ENCODE assay signal across 8 cellular contexts in the genomic region with DNA sequence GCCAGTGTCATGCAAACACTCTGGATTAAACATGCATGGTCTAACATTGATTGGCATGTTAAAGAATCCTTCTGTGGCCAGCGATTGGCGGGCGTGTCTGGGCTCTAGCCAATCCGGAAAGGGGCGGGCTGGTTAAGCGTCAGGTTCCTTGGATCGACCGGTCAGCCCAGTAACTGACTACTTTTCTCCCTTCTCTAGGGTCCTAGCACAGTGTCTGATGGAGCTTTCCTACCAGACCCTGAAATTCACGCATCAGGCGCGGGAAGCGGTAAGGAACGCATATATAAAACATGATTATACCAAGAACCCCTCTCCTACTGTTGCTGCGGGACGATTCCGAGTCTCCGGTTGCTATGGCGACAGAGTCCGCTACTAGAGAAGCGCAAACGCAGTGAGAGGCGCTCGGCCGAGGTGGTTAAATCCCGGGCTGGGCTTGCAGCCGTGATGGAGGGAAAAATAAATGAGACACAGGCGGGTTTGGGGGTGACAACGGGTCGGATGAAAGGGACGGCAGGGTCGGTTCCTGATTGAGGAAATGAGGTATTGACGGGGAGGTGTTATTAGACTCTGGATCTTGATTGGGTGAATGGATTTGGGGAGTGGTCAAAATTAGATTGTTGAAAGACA. TPM values are rescaled to one million over a fixed set of nuclear protein-coding genes. Genes with fewer than 3 reads are reported as not detected.
DNase-seq lines count a peak whose midpoint lies in the region; ATAC-seq, FAIRE-seq and TF ChIP-seq lines count a peak whose summit lies in the region.

No MANE protein-coding gene starts in this region.

- H3K4me2 ChIP-seq in K562 (ENCODE audit: insufficient read depth, low read length): peak overlapping the region; percentile 12; the same call in 1 of the 2 replicates

- H2AFZ ChIP-seq in K562 (ENCODE audit: low read depth, low read length): no peak overlapping the region

- H3K27ac ChIP-seq in K562 (ENCODE audit: extremely low read depth, low read depth, low read length) (no peak overlapping the region), iPS-18a (ENCODE audit: low read length) (no peak overlapping the region)

- H3K4me1 Mint-ChIP-seq in T-helper 17 cell: peaks cover 2% of the 10 kb centered on the region

- TF ChIP-seq RAD21 in K562 (CRISPR knock-in tag; conservative IDR thresholded peaks at IDR 0.05 in 1 of 2, IDR thresholded peaks at IDR 0.05 in 1 of 2): no peak

- BruUV-seq in K562 (replicated peaks; lab: Mats Ljungman, UMichigan): no TSS peak

- H3K79me2 ChIP-seq in K562 (ENCODE audit: control insufficient read depth, insufficient read depth, low read length): no peaks in the 10 kb centered on the region

- H3K36me3 ChIP-seq in K562 (ENCODE audit: control insufficient read depth, insufficient read depth, low read length) (no peaks in the 10 kb centered on the region), iPS-18a (ENCODE audit: control insufficient read depth, low read depth, low read length) (no peaks in the 10 kb centered on the region)

- CTCF ChIA-PET in K562 (lab: Yijun Ruan, JAX; ENCODE audit: low intra/inter-chr PET ratio): no interaction called here

- DNase-seq in COR-L47 (lab: John Stamatoyannopoulos, UW) (peak; percentile 94), HUDEP-2 (lab: John Stamatoyannopoulos, UW; ENCODE audit: unreplicated experiment in 76 of 76) (peak in 52 of 76 experiments; percentile 0 to 64 (median 22)), T-helper 17 cell (peak in 1 of 3 donors; percentile 12), K562 (ENCODE audit: extremely low read depth in 1 of 4, low spot score in 3 of 4) (peak; percentile 25 to 57 (median 50)), retinal pigment epithelial cell (ENCODE audit: low read depth) (peak; percentile 65), NCI-H1092 treated with DMSO at 0.1 percent for 48 hours (lab: John Stamatoyannopoulos, UW) (no peak)

- H3K27me3 ChIP-seq in K562 (ENCODE audit: control insufficient read depth in 2 of 2, insufficient read depth in 2 of 2, low read length in 2 of 2) (peaks cover 2 to 10% of the 10 kb centered on the region in 2 experiments; a peak in 1 of 5 replicates), iPS-18a (ENCODE audit: control insufficient read depth, insufficient read depth, low read length) (no peaks in the 10 kb centered on the region)

- peak; percentile 26 for FAIRE-seq in K562 (lab: Jason Lieb, UNC)

- TF ChIP-seq CTCF in K562 (IDR thresholded peaks at IDR 0.05 in 2 of 3, conservative IDR thresholded peaks at IDR 0.05 in 1 of 3; ENCODE audit: insufficient read depth in 2 of 3, low read depth in 1 of 3, low read length in 3 of 3) (no peak), retinal pigment epithelial cell (conservative IDR thresholded peaks at IDR 0.05; ENCODE audit: low read depth, low read length) (no peak)

- no peak overlapping the region for H3K4me3 Mint-ChIP-seq in T-helper 17 cell

- peaks cover 4% of the 10 kb centered on the region for H3K36me3 Mint-ChIP-seq in T-helper 17 cell (ENCODE audit: low read depth)

- POLR2A ChIA-PET in K562 (lab: Yijun Ruan, JAX): no interaction called here

- H3K4me3 ChIP-seq in K562 (no peak overlapping the region), iPS-18a (ENCODE audit: low read length) (peak overlapping the region; percentile 95), retinal pigment epithelial cell (ENCODE audit: low read length) (peak overlapping the region; percentile 94)

- in situ Hi-C loops in K562 (cut with MboI): no loop called here

- H3K27me3 Mint-ChIP-seq in T-helper 17 cell: peaks cover 31% of the 10 kb centered on the region

- H3K9me3 ChIP-seq in T-helper 17 cell (ENCODE audit: control insufficient read depth, low read length, poor library complexity, severe bottlenecking) (no peaks in the 10 kb centered on the region), K562 (replicated peaks; ENCODE audit: control insufficient read depth, insufficient read depth, low read depth, low read length) (no peaks in the 10 kb centered on the region), iPS-18a (ENCODE audit: control insufficient read depth, low read depth, low read length) (no peaks in the 10 kb centered on the region)

- H3K4me1 ChIP-seq in K562 (replicated peaks in 1 of 2; ENCODE audit: control insufficient read depth in 2 of 2, insufficient read depth in 2 of 2, low read length in 2 of 2) (no peaks in the 10 kb centered on the region; a peak in 1 of 5 replicates), iPS-18a (ENCODE audit: control insufficient read depth, low read depth, low read length) (no peaks in the 10 kb centered on the region)

- intact Hi-C loops in K562 (cut with micrococcal nuclease): no loop called here

- TF ChIP-seq EP300 in K562 (IDR thresholded peaks at IDR 0.05; ENCODE audit: low read length): no peak

- H3K9me1 ChIP-seq in K562 (ENCODE audit: control insufficient read depth, insufficient read depth, low read length): no peaks in the 10 kb centered on the region

- H3K9ac ChIP-seq in K562 (ENCODE audit: insufficient read depth in 1 of 2, low read depth in 2 of 2, low read length in 2 of 2) (no peak overlapping the region), iPS-18a (ENCODE audit: low read length) (peak overlapping the region; percentile 71)

- peak; percentile 97 for ATAC-seq in GM21381 (IDR thresholded peaks at IDR 0.05; ENCODE audit: unreplicated experiment)
- ATAC-seq in T-helper 17 cell: peak; percentile 89
- ATAC-seq in K562: peak; percentile 91

- no peak for TF ChIP-seq POLR2A in K562 (conservative IDR thresholded peaks at IDR 0.05)

- H4K20me1 ChIP-seq in K562 (replicated peaks; ENCODE audit: control insufficient read depth, insufficient read depth, low read length): no peaks in the 10 kb centered on the region

- no peak overlapping the region for H3K27ac Mint-ChIP-seq in T-helper 17 cell

- WGBS in K562 (ENCODE audit: insufficient coverage, low coverage, missing lambda C conversion rate): 6% methylated on average over 21 of the region's 32 CpGs

TF ChIP-seq in K562, 482 proteins besides CTCF, POLR2A, EP300 and RAD21 (continues in another document):
- TF ChIP-seq SP2 (IDR thresholded peaks at IDR 0.05; ENCODE audit: extremely low read depth, low read depth, low read length, poor library complexity, severe bottlenecking) (peak; percentile 35), KLF13 (tag; IDR thresholded peaks at IDR 0.05; ENCODE audit: borderline replicate concordance, low read depth) (no peak), NFYB (IDR thresholded peaks at IDR 0.05; ENCODE audit: extremely low read depth, insufficient read length) (peak; percentile 45)

RNA-seq across cellular contexts. Expression of a gene that starts 29.4 kb away (rescaled TPM):
- total RNA-seq in T-helper 17 cell (under 1 TPM; 0.86 to 0.97 TPM), K562 (2014; rRNA removed) (0.29 and 0.77 TPM in 2 replicates), K562 (2014; rRNA removed; fragmentation: Illumina TruSeq; extraction: Trizol) (0.36 and 0.51 TPM in 2 replicates), K562 (2015; rRNA removed; fragmentation: Illumina TruSeq; extraction: Trizol) (0.53 and 1.2 TPM in 2 replicates), K562 (2021) (0.40 and 0.91 TPM in 2 replicates)
- total RNA-seq in K562 (2011; cell fraction: chromatin; rRNA removed; ENCODE audit: low replicate concordance): 0.39 TPM in 1 of 2 replicates, not detected in the other
- total RNA-seq in K562 (2011; cell fraction: nucleolus; rRNA removed): 0.83 TPM in 1 of 2 replicates, not detected in the other
- 1.1 TPM in 1 of 2 replicates, not detected in the other for total RNA-seq in K562 (2011; cell fraction: nucleoplasm; rRNA removed)
- polyA plus RNA-seq in K562 (2011; rRNA removed) (0.19 and 0.54 TPM in 2 replicates), K562 (2014; fragmentation: Illumina TruSeq; extraction: Trizol) (0.15 and 0.25 TPM in 2 replicates), K562 (2014; fragmentation: Nextera tagmentation; extraction: Ambion mirVana) (under 1 TPM; 0.08 to 0.11 TPM), K562 (2014; rRNA removed) (0.47 and 0.48 TPM in 2 replicates)
- polyA plus RNA-seq in K562 (2011; cell fraction: cytosol; rRNA removed): 0.22 and 0.29 TPM in 2 replicates
- polyA plus RNA-seq in K562 (2011; cell fraction: nucleus; rRNA removed): 0.66 and 0.81 TPM in 2 replicates
- 0.70 and 1.7 TPM in 2 replicates for polyA plus RNA-seq in K562 (2012)
- 0.15 and 0.32 TPM in 2 replicates for polyA minus RNA-seq in K562 (2011; rRNA and poly(A)+ RNA removed)
- 0.76 TPM in 1 of 2 replicates, not detected in the other for polyA minus RNA-seq in K562 (2011; cell fraction: cytosol; rRNA and poly(A)+ RNA removed)
- polyA minus RNA-seq in K562 (2011; cell fraction: nucleus; rRNA and poly(A)+ RNA removed): 0.44 and 1.1 TPM in 2 replicates

RNA-seq across cellular contexts. Expression of a gene that starts 29.5 kb away (rescaled TPM):
- 10 to 100 TPM; 20.7 to 33.2 TPM for total RNA-seq in T-helper 17 cell
- 36.2 and 82.6 TPM in 2 replicates for total RNA-seq in K562 (2011; cell fraction: chromatin; rRNA removed; ENCODE audit: low replicate concordance)
- 16.4 and 20.0 TPM in 2 replicates for total RNA-seq in K562 (2011; cell fraction: nucleolus; rRNA removed)
- total RNA-seq in K562 (2011; cell fraction: nucleoplasm; rRNA removed): 45.8 and 72.1 TPM in 2 replicates
- total RNA-seq in K562 (2014; rRNA removed): 12.0 and 12.5 TPM in 2 replicates
- total RNA-seq in K562 (2014; rRNA removed; fragmentation: Illumina TruSeq; extraction: Trizol): 19.3 and 22.7 TPM in 2 replicates
- total RNA-seq in K562 (2015; rRNA removed; fragmentation: Illumina TruSeq; extraction: Trizol): 19.0 and 19.1 TPM in 2 replicates
- total RNA-seq in K562 (2021): 21.3 and 23.9 TPM in 2 replicates
- polyA plus RNA-seq in K562 (2011; rRNA removed): 9.4 and 11.7 TPM in 2 replicates
- polyA plus RNA-seq in K562 (2011; cell fraction: cytosol; rRNA removed): 4.3 and 6.1 TPM in 2 replicates
- polyA plus RNA-seq in K562 (2011; cell fraction: nucleus; rRNA removed): 32.0 and 34.2 TPM in 2 replicates
- polyA plus RNA-seq in K562 (2012): 7.6 and 10.3 TPM in 2 replicates
- polyA plus RNA-seq in K562 (2014; fragmentation: Illumina TruSeq; extraction: Trizol): 15.9 and 19.0 TPM in 2 replicates
- polyA plus RNA-seq in K562 (2014; fragmentation: Nextera tagmentation; extraction: Ambion mirVana): 1 to 10 TPM; 2.9 to 3.0 TPM
- 7.6 and 9.1 TPM in 2 replicates for polyA plus RNA-seq in K562 (2014; rRNA removed)
- polyA minus RNA-seq in K562 (2011; rRNA and poly(A)+ RNA removed): 16.1 and 16.3 TPM in 2 replicates
- 5.3 and 7.3 TPM in 2 replicates for polyA minus RNA-seq in K562 (2011; cell fraction: cytosol; rRNA and poly(A)+ RNA removed)
- 23.2 and 48.8 TPM in 2 replicates for polyA minus RNA-seq in K562 (2011; cell fraction: nucleus; rRNA and poly(A)+ RNA removed)
